ENCODE assay signal across 27 cellular contexts in genomic region chr7:150723467-150723866, GRCh38. TPM values are rescaled to one million over a fixed set of nuclear protein-coding genes. Genes with fewer than 3 reads are reported as not detected.
A peak's percentile ranks its signal among the peaks of the same experiment; 100 is the strongest.
DNase-seq lines count a peak whose midpoint lies in the region; ATAC-seq and TF ChIP-seq lines count a peak whose summit lies in the region.
"Had no signal": no experiment of that assay in that cellular context is flagged by ENCODE, and none has a peak within 500 bp of the region (broad histone marks: within the 10 kb centered on the region; RNA-seq: fewer than 3 reads in every experiment).

No MANE protein-coding gene starts in this region.

- H3K4me3 Mint-ChIP-seq in T-helper 1 cell treated with Interleukin-12 subunit alpha and Interleukin-12 subunit beta and Interleukin-4 antibody, amounts not matched to agents 30 μg/mL and 1 μg/mL, for 36 hours, result peak overlapping the region; percentile 62
- H3K4me3 Mint-ChIP-seq in stimulated activated naive CD8-positive, alpha-beta T cell treated with anti-CD3 and anti-CD28 coated beads, Interleukin-15, Interleukin-2, amounts not matched to agents 100 ng/mL and 50 ng/mL, for 24 hours, result no peak overlapping the region
- peak overlapping the region in 1 of 2 donors; percentile 0 for H3K4me3 Mint-ChIP-seq in stimulated activated naive CD8-positive, alpha-beta T cell treated with anti-CD3 and anti-CD28 coated beads, Interleukin-15, amount 100 ng/mL, for 72 hours
- H3K4me3 Mint-ChIP-seq: endodermal cell had no signal

- no peak overlapping the region for H3K4me3 ChIP-seq in right lobe of liver

- WGBS in right lobe of liver (ENCODE audit: insufficient coverage, low coverage, low lambda C conversion rate, missing lambda C conversion rate), result 9% methylated on average over 1 of the region's 1 CpG

- TF ChIP-seq CTCF in right lobe of liver (IDR thresholded peaks at IDR 0.05), result peak; percentile 17 to 39 (median 24)

- H3K36me3 Mint-ChIP-seq in T-helper 1 cell treated with Interleukin-12 subunit alpha and Interleukin-12 subunit beta and Interleukin-4 antibody, amounts not matched to agents 30 μg/mL and 1 μg/mL, for 36 hours (ENCODE audit: low read depth), result peaks cover 91% of the 10 kb centered on the region
- peaks cover 77% of the 10 kb centered on the region for H3K36me3 Mint-ChIP-seq in stimulated activated naive CD8-positive, alpha-beta T cell treated with anti-CD3 and anti-CD28 coated beads, Interleukin-15, Interleukin-2, amounts not matched to agents 100 ng/mL and 50 ng/mL, for 24 hours (ENCODE audit: low read depth)

- ATAC-seq in stimulated activated naive CD8-positive, alpha-beta T cell treated with anti-CD3 and anti-CD28 coated beads, Interleukin-15, amount 100 ng/mL, for 72 hours, result no peak
- ATAC-seq in right lobe of liver (peak; percentile 25 to 54 (median 44)), GM18519 (IDR thresholded peaks at IDR 0.05; ENCODE audit: low FRiP score, unreplicated experiment) (no peak)
- ATAC-seq: HCT116, Right ventricle myocardium inferior, sciatic nerve had no signal

- no peaks in the 10 kb centered on the region for H3K36me3 ChIP-seq in right lobe of liver

- peaks cover 57% of the 10 kb centered on the region for H3K4me1 Mint-ChIP-seq in T-helper 1 cell treated with Interleukin-12 subunit alpha and Interleukin-12 subunit beta and Interleukin-4 antibody, amounts not matched to agents 30 μg/mL and 1 μg/mL, for 36 hours (ENCODE audit: low read depth)
- peaks cover 57% of the 10 kb centered on the region for H3K4me1 Mint-ChIP-seq in stimulated activated naive CD8-positive, alpha-beta T cell treated with anti-CD3 and anti-CD28 coated beads, Interleukin-15, Interleukin-2, amounts not matched to agents 100 ng/mL and 50 ng/mL, for 24 hours (ENCODE audit: low read depth)
- peaks cover 74% of the 10 kb centered on the region for H3K4me1 Mint-ChIP-seq in stimulated activated naive CD8-positive, alpha-beta T cell treated with anti-CD3 and anti-CD28 coated beads, Interleukin-15, amount 100 ng/mL, for 72 hours
- H3K4me1 Mint-ChIP-seq: endodermal cell had no signal

- intact Hi-C loops in right lobe of liver (cut with DNase I), result no loop called here

- H3K27ac ChIP-seq in right lobe of liver, result peak overlapping the region in 1 of 3 donors; percentile 8
- H3K27ac ChIP-seq: 22Rv1 had no signal

- H3K9me3 Mint-ChIP-seq in T-helper 1 cell treated with Interleukin-12 subunit alpha and Interleukin-12 subunit beta and Interleukin-4 antibody, amounts not matched to agents 30 μg/mL and 1 μg/mL, for 36 hours, result peaks cover 31% of the 10 kb centered on the region
- H3K9me3 Mint-ChIP-seq in stimulated activated naive CD8-positive, alpha-beta T cell treated with anti-CD3 and anti-CD28 coated beads, Interleukin-15, Interleukin-2, amounts not matched to agents 100 ng/mL and 50 ng/mL, for 24 hours, result peaks cover 20% of the 10 kb centered on the region
- H3K9me3 Mint-ChIP-seq in stimulated activated naive CD8-positive, alpha-beta T cell treated with anti-CD3 and anti-CD28 coated beads, Interleukin-15, amount 100 ng/mL, for 72 hours, result peaks cover 28 to 29% of the 10 kb centered on the region in 2 donors

- H3K27ac Mint-ChIP-seq in T-helper 1 cell treated with Interleukin-12 subunit alpha and Interleukin-12 subunit beta and Interleukin-4 antibody, amounts not matched to agents 30 μg/mL and 1 μg/mL, for 36 hours, result peak overlapping the region; percentile 67
- peak overlapping the region; percentile 50 for H3K27ac Mint-ChIP-seq in stimulated activated naive CD8-positive, alpha-beta T cell treated with anti-CD3 and anti-CD28 coated beads, Interleukin-15, Interleukin-2, amounts not matched to agents 100 ng/mL and 50 ng/mL, for 24 hours
- no peak overlapping the region for H3K27ac Mint-ChIP-seq in stimulated activated naive CD8-positive, alpha-beta T cell treated with anti-CD3 and anti-CD28 coated beads, Interleukin-15, amount 100 ng/mL, for 72 hours
- H3K27ac Mint-ChIP-seq: endodermal cell; T-helper 2 cell treated with Interferon-gamma antibody and Interleukin-4, amounts not matched to agents 5 μg/mL and 100 μg/mL, for 36 hours had no signal

- no peaks in the 10 kb centered on the region for H3K9me3 ChIP-seq in right lobe of liver
- H3K9me3 ChIP-seq: SK-N-SH had no signal

- no peaks in the 10 kb centered on the region for H3K27me3 Mint-ChIP-seq in T-helper 1 cell treated with Interleukin-12 subunit alpha and Interleukin-12 subunit beta and Interleukin-4 antibody, amounts not matched to agents 30 μg/mL and 1 μg/mL, for 36 hours (ENCODE audit: low read depth)
- no peaks in the 10 kb centered on the region for H3K27me3 Mint-ChIP-seq in stimulated activated naive CD8-positive, alpha-beta T cell treated with anti-CD3 and anti-CD28 coated beads, Interleukin-15, Interleukin-2, amounts not matched to agents 100 ng/mL and 50 ng/mL, for 24 hours
- no peaks in the 10 kb centered on the region for H3K27me3 Mint-ChIP-seq in stimulated activated naive CD8-positive, alpha-beta T cell treated with anti-CD3 and anti-CD28 coated beads, Interleukin-15, amount 100 ng/mL, for 72 hours

- H3K27me3 ChIP-seq in right lobe of liver, result no peaks in the 10 kb centered on the region

- TF ChIP-seq POLR2A in right lobe of liver (IDR thresholded peaks at IDR 0.05), result no peak

- DNase-seq in T-helper 1 cell, result no peak
- no peak for DNase-seq in stimulated activated naive CD8-positive, alpha-beta T cell treated with anti-CD3 and anti-CD28 coated beads, Interleukin-15, amount 100 ng/mL, for 72 hours
- no peak for DNase-seq in right lobe of liver
- DNase-seq in NCI-H146 (lab: John Stamatoyannopoulos, UW), result no peak
- DNase-seq in COLO668 (lab: John Stamatoyannopoulos, UW; ENCODE audit: unreplicated experiment), result no peak
- DNase-seq: C1 segment of cervical spinal cord; central memory CD4-positive, alpha-beta T cell; endodermal cell; islet precursor cell; Karpas-422; left ventricle myocardium superior; NCI-H1417 treated with DMSO at 0.1 percent for 48 hours; NCI-H2081 treated with DMSO at 0.1 percent for 48 hours; NCI-H2227 treated with DMSO at 0.1 percent for 48 hours; NCI-H69; SK-N-SH; stimulated activated CD4-positive, alpha-beta T cell treated with anti-CD3 and anti-CD28 coated beads, Interleukin-12 subunit alpha, Interleukin-12 subunit beta, amount 100 ng/mL, for 4 hours; stimulated activated CD4-positive, alpha-beta T cell treated with anti-CD3 and anti-CD28 coated beads, Interleukin-2, amount 100 ng/mL, for 48 hours; trophoblast cell had no signal

- peaks cover 0 to 17% (median 2%) of the 10 kb centered on the region in 4 donors for H3K4me1 ChIP-seq in right lobe of liver

RNA-seq across cellular contexts. Expression of gene GIMAP1, which starts 7.1 kb away (rescaled TPM):
- 1 to 10 TPM in 5 of 6 experiments, under 1 TPM in 1; 0.73 to 2.4 (median 1.8) TPM for total RNA-seq in right lobe of liver
- total RNA-seq: endodermal cell had no signal

RNA-seq across cellular contexts. Expression of gene GIMAP5, which starts 13.8 kb away (rescaled TPM):
- 1 to 10 TPM; 2.9 to 9.8 (median 8.0) TPM for total RNA-seq in right lobe of liver
- total RNA-seq: endodermal cell had no signal

RNA-seq across cellular contexts. Expression of gene GIMAP2, which starts 38.0 kb away (rescaled TPM):
- total RNA-seq in right lobe of liver, result 1 to 10 TPM; 4.8 to 7.4 (median 5.7) TPM
- total RNA-seq: endodermal cell had no signal

Comparison
In these comparisons a context has a peak if more than half of its experiments do, and no peak if none do; other contexts are left out.
1. H3K27ac Mint-ChIP-seq: peak in T-helper 1 cell treated with Interleukin-12 subunit alpha and Interleukin-12 subunit beta and Interleukin-4 antibody, amounts not matched to agents 30 μg/mL and 1 μg/mL, for 36 hours (single experiment) and stimulated activated naive CD8-positive, alpha-beta T cell treated with anti-CD3 and anti-CD28 coated beads, Interleukin-15, Interleukin-2, amounts not matched to agents 100 ng/mL and 50 ng/mL, for 24 hours (single experiment); none in stimulated activated naive CD8-positive, alpha-beta T cell treated with anti-CD3 and anti-CD28 coated beads, Interleukin-15, amount 100 ng/mL, for 72 hours (0 of 2).
2. ATAC-seq: peak in right lobe of liver (4 of 4); none in stimulated activated naive CD8-positive, alpha-beta T cell treated with anti-CD3 and anti-CD28 coated beads, Interleukin-15, amount 100 ng/mL, for 72 hours (single experiment) and GM18519 (single experiment).